Comparison of ENCODE assay signal across 9 cellular contexts in the genomic region with DNA sequence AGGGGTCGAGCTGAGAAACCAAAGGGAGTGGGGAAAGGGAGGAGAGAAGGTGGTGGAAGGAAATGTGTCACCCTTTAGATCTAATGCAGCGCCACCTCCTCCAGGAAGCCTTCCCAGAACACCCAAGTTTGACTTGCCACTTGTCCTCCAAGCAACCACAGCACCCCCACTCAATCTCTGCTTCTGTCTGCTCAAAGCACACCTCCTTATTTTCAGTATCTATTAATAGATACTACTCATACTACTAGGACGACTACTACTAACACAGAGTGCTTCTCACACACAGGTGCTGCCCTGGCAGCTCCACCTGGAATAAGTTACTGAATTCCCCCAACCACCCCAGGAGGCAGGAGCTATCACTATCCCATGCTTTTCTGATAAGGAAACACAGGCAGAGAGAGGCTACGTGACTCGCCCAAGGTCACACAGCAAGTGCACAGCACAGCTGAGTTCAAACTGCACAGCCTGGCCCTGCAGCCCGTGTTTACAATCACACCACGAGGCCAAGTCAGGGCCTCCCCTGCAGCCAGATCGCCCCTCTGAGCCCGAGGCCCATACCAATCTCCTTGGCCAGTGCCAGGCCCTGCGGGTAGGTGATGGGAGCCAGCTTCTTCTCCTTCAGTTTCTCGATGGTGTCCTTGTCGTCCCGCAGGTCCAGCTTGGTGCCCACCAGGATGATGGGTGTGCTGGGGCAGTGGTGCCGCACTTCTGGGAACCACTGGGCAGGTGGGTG. TPM values are rescaled to one million over a fixed set of nuclear protein-coding genes. Genes with fewer than 3 reads are reported as not detected.
A peak's percentile ranks its signal among the peaks of the same experiment; 100 is the strongest.
DNase-seq lines count a peak whose midpoint lies in the region; ATAC-seq and TF ChIP-seq lines count a peak whose summit lies in the region.
"Had no signal": no experiment of that assay in that cellular context is flagged by ENCODE, and none has a peak within 500 bp of the region (broad histone marks: within the 10 kb centered on the region; RNA-seq: fewer than 3 reads in every experiment).

No MANE protein-coding gene starts in this region.

- POLR2A ChIA-PET in IMR-90 (lab: Charles Lee; ENCODE audit: unreplicated experiment), result no interaction called here

- no peak overlapping the region for H2BK15ac ChIP-seq in IMR-90 (ENCODE audit: low read depth, low read length)

- H2BK20ac ChIP-seq in IMR-90 (ENCODE audit: low read depth, low read length), result no peak overlapping the region

- no peaks in the 10 kb centered on the region for H3K36me3 ChIP-seq in IMR-90 (ENCODE audit: control insufficient read depth, insufficient read depth, low read length)

- no peak overlapping the region for H2BK120ac ChIP-seq in IMR-90 (ENCODE audit: low read depth, low read length)

- peak overlapping the region; percentile 17; the same call in 1 of the 2 replicates for H3K14ac ChIP-seq in IMR-90 (replicated peaks; ENCODE audit: low read depth, low read length)

- BruUV-seq in IMR-90 (replicated peaks; lab: Mats Ljungman, UMichigan), result no TSS peak

- peaks cover 7% of the 10 kb centered on the region for H4K20me1 ChIP-seq in IMR-90 (ENCODE audit: insufficient read depth, low read length)

- no peak for TF ChIP-seq CTCF in IMR-90 (conservative IDR thresholded peaks at IDR 0.05; ENCODE audit: low read depth, low read length)

- DNase-seq in IMR-90, result no peak
- peak; percentile 92 for DNase-seq in stimulated activated CD4-positive, alpha-beta T cell treated with anti-CD3 and anti-CD28 coated beads, Interleukin-1b, Interleukin-23, amount 100 ng/mL, for 48 hours
- no peak for DNase-seq in GF-D8 (lab: John Stamatoyannopoulos, UW)
- no peak for DNase-seq in sciatic nerve (ENCODE audit: low spot score)
- DNase-seq in 8988T, result no peak
- DNase-seq in DMS153 treated with DMSO at 0.1 percent for 48 hours (lab: John Stamatoyannopoulos, UW; ENCODE audit: unreplicated experiment), result no peak

- H3K27me3 Mint-ChIP-seq in activated T-helper 17 cell treated with anti-CD3 and anti-CD28 coated beads, Interleukin-2, amount 50 U/mL, for 72 hours, result no peaks in the 10 kb centered on the region

- in situ Hi-C loops in IMR-90 (cut with MboI; ENCODE audit: low sequenced_read_pairs), result no loop called here

- no peak overlapping the region for H2BK5ac ChIP-seq in IMR-90 (ENCODE audit: low read depth, low read length, poor library complexity, severe bottlenecking)

- no peak overlapping the region for H3K4me2 ChIP-seq in IMR-90 (ENCODE audit: low read depth, low read length)

- H3K27ac ChIP-seq in IMR-90 (ENCODE audit: insufficient read depth, low read length), result no peak overlapping the region

- peak overlapping the region; percentile 75 for H2AK9ac ChIP-seq in IMR-90 (replicated peaks; ENCODE audit: low read depth, low read length, poor library complexity)

- no peak for TF ChIP-seq RAD21 in IMR-90 (IDR thresholded peaks at IDR 0.05; ENCODE audit: low read length)

- H4K5ac ChIP-seq in IMR-90 (ENCODE audit: low read depth, low read length), result no peak overlapping the region

- dilution Hi-C loops in IMR-90 (cut with HindIII; ENCODE audit: low sequenced_read_pairs, unreplicated experiment), result no loop called here

- no peak overlapping the region for H4K91ac ChIP-seq in IMR-90 (ENCODE audit: insufficient read depth, low read depth, low read length)

- CTCF ChIA-PET in IMR-90 (lab: Yijun Ruan, JAX), result no interaction called here

- H3K27me3 ChIP-seq in IMR-90 (ENCODE audit: control insufficient read depth, insufficient read depth, low read length), result no peaks in the 10 kb centered on the region; the same call in 1 of the 2 replicates

- peak overlapping the region; percentile 86 for H3K4me3 Mint-ChIP-seq in activated T-helper 17 cell treated with anti-CD3 and anti-CD28 coated beads, Interleukin-2, amount 50 U/mL, for 72 hours

- peaks cover 0 to 7% of the 10 kb centered on the region in 2 experiments; a peak in 1 of 4 replicates for H3K79me1 ChIP-seq in IMR-90 (ENCODE audit: low read depth in 1 of 2, low read length in 2 of 2)

- H3K4ac ChIP-seq in IMR-90 (ENCODE audit: low read depth, low read length), result no peak overlapping the region

- no peak for TF ChIP-seq POLR2A in GM18505 (IDR thresholded peaks at IDR 0.05; ENCODE audit: borderline replicate concordance, extremely low read depth, insufficient read depth, insufficient read length)
- no peak for TF ChIP-seq POLR2A in IMR-90 (IDR thresholded peaks at IDR 0.05; ENCODE audit: low read depth, low read length)

- H2AFZ ChIP-seq in IMR-90 (replicated peaks; ENCODE audit: low read length, poor library complexity), result peak overlapping the region; percentile 66

- 73% methylated on average over 4 of the region's 14 CpGs; no CpG with 5 or more reads in 1 of the 2 experiments for WGBS in IMR-90 (ENCODE audit: extremely low coverage in 2 of 2, insufficient read length in 1 of 2), 2 experiments

- H4K8ac ChIP-seq in IMR-90 (ENCODE audit: low read depth in 2 of 2, low read length in 2 of 2), result peak overlapping the region in 1 of 2 experiments; percentile 49; a peak in 1 of 4 replicates

- peak; percentile 45 for ATAC-seq in GM18505 (IDR thresholded peaks at IDR 0.05; ENCODE audit: unreplicated experiment)
- no peak for ATAC-seq in IMR-90 (ENCODE audit: low read depth)
- ATAC-seq in activated T-helper 17 cell treated with anti-CD3 and anti-CD28 coated beads, Interleukin-2, amount 50 U/mL, for 72 hours (replicated peaks), result peak; percentile 68
- ATAC-seq in sciatic nerve, result no peak

- no peak overlapping the region for H3K18ac ChIP-seq in IMR-90 (ENCODE audit: low read depth, low read length)

- no peak overlapping the region for H3K23ac ChIP-seq in IMR-90 (ENCODE audit: low read depth, low read length)

- H3K36me3 Mint-ChIP-seq in activated T-helper 17 cell treated with anti-CD3 and anti-CD28 coated beads, Interleukin-2, amount 50 U/mL, for 72 hours (ENCODE audit: low read depth), result peaks cover 97% of the 10 kb centered on the region

- peaks cover 15% of the 10 kb centered on the region for H3K9me1 ChIP-seq in IMR-90 (ENCODE audit: insufficient read depth, low read length)

- H3K9me3 Mint-ChIP-seq in activated T-helper 17 cell treated with anti-CD3 and anti-CD28 coated beads, Interleukin-2, amount 50 U/mL, for 72 hours, result no peaks in the 10 kb centered on the region

- intact Hi-C loops in IMR-90 (cut with micrococcal nuclease), result no loop called here
- intact Hi-C loops in sciatic nerve (cut with DNase I), result no loop called here

- peaks cover 71% of the 10 kb centered on the region for H3K4me1 Mint-ChIP-seq in activated T-helper 17 cell treated with anti-CD3 and anti-CD28 coated beads, Interleukin-2, amount 50 U/mL, for 72 hours

- no peaks in the 10 kb centered on the region for H3K9me3 ChIP-seq in IMR-90 (ENCODE audit: control insufficient read depth, insufficient read depth, low read length)

- no peak overlapping the region for H3K4me3 ChIP-seq in IMR-90 (ENCODE audit: insufficient read depth, low read depth, low read length)

- no peak overlapping the region for H3K56ac ChIP-seq in IMR-90 (ENCODE audit: extremely low read depth, insufficient read depth, low read length)

- H3K27ac Mint-ChIP-seq in activated T-helper 17 cell treated with anti-CD3 and anti-CD28 coated beads, Interleukin-2, amount 50 U/mL, for 72 hours, result peak overlapping the region; percentile 91

- H3K9ac ChIP-seq in IMR-90 (ENCODE audit: low read depth, low read length), result no peak overlapping the region

- peaks cover 22% of the 10 kb centered on the region for H3K4me1 ChIP-seq in IMR-90 (ENCODE audit: control insufficient read depth, insufficient read depth, low read length)

- H2AK5ac ChIP-seq in IMR-90 (ENCODE audit: low read depth, low read length), result peak overlapping the region; percentile 89

TF ChIP-seq in IMR-90, 13 proteins besides CTCF, POLR2A, EP300 and RAD21 (continues in another document):
- TF ChIP-seq MAZ (IDR thresholded peaks at IDR 0.05; ENCODE audit: borderline replicate concordance, low read depth, low read length) (no peak), NFE2L2 (IDR thresholded peaks at IDR 0.05; ENCODE audit: low read depth, low read length) (no peak), BHLHE40 (IDR thresholded peaks at IDR 0.05; ENCODE audit: low read depth, low read length) (no peak), CHD1 (IDR thresholded peaks at IDR 0.05; ENCODE audit: low read depth, low read length) (no peak), MXI1 (IDR thresholded peaks at IDR 0.05; ENCODE audit: borderline replicate concordance, low read depth, low read length) (no peak), RCOR1 (IDR thresholded peaks at IDR 0.05; ENCODE audit: insufficient replicate concordance, low read length) (no peak), MAFK (IDR thresholded peaks at IDR 0.05; ENCODE audit: low read depth, low read length) (no peak), CEBPB (IDR thresholded peaks at IDR 0.05; ENCODE audit: low read depth, low read length) (no peak), RFX5 (IDR thresholded peaks at IDR 0.05; ENCODE audit: low read depth, low read length) (no peak)

RNA-seq across cellular contexts. Expression of gene RAC2, which starts 13.2 kb away (rescaled TPM):
- total RNA-seq in IMR-90 (2012; rRNA removed), result 10.0 and 11.1 TPM in 2 replicates
- 72.3 and 77.1 TPM in 2 replicates for polyA plus RNA-seq in IMR-90 (2012; rRNA removed)
- 56.9 and 106 TPM in 2 replicates for polyA plus RNA-seq in IMR-90 (2012; cell fraction: cytosol; rRNA removed)
- polyA plus RNA-seq in IMR-90 (2012; cell fraction: nucleus; rRNA removed; ENCODE audit: low replicate concordance), result 33.8 and 79.6 TPM in 2 replicates
- 1,000 to 10,000 TPM in 1 of 2 donors, 100 to 1,000 TPM in 1; 674 to 1,069 TPM for total RNA-seq in activated T-helper 17 cell treated with anti-CD3 and anti-CD28 coated beads, Interleukin-2, amount 50 U/mL, for 72 hours
- total RNA-seq in sciatic nerve, result 18.9 TPM

RNA-seq across cellular contexts. Expression of gene SSTR3, which starts 18.6 kb away (rescaled TPM):
- total RNA-seq in IMR-90 (2012; rRNA removed) (under 0.01 TPM in 2 replicates), sciatic nerve (not detected)
- polyA plus RNA-seq in IMR-90 (2012; rRNA removed), result 0.07 TPM in 2 replicates
- 0.03 and 0.04 TPM in 2 replicates for polyA plus RNA-seq in IMR-90 (2012; cell fraction: cytosol; rRNA removed)
- 0.09 and 0.16 TPM in 2 replicates for polyA plus RNA-seq in IMR-90 (2012; cell fraction: nucleus; rRNA removed; ENCODE audit: low replicate concordance)
- 10 to 100 TPM in 1 of 2 donors, 1 to 10 TPM in 1; 2.6 to 16.2 TPM for total RNA-seq in activated T-helper 17 cell treated with anti-CD3 and anti-CD28 coated beads, Interleukin-2, amount 50 U/mL, for 72 hours
- total RNA-seq: fibroblast of lung had no signal
- polyA plus RNA-seq: fibroblast of lung had no signal

RNA-seq across cellular contexts. Expression of gene C1QTNF6, which starts 42.8 kb away (rescaled TPM):
- total RNA-seq in IMR-90 (2012; rRNA removed) (1.1 TPM in 2 replicates), sciatic nerve (7.8 TPM)
- polyA plus RNA-seq in IMR-90 (2012; rRNA removed), result 10.0 and 10.9 TPM in 2 replicates
- 3.1 and 9.8 TPM in 2 replicates for polyA plus RNA-seq in IMR-90 (2012; cell fraction: cytosol; rRNA removed)
- 53.9 and 59.1 TPM in 2 replicates for polyA plus RNA-seq in IMR-90 (2012; cell fraction: nucleus; rRNA removed; ENCODE audit: low replicate concordance)
- 10 to 100 TPM in 1 of 2 donors, 1 to 10 TPM in 1; 5.0 to 16.3 TPM for total RNA-seq in activated T-helper 17 cell treated with anti-CD3 and anti-CD28 coated beads, Interleukin-2, amount 50 U/mL, for 72 hours

RNA-seq across cellular contexts. Expression of gene CYTH4, which starts 51.5 kb away (rescaled TPM):
- 0.28 and 0.36 TPM in 2 replicates for total RNA-seq in IMR-90 (2012; rRNA removed)
- 0.55 and 0.85 TPM in 2 replicates for polyA plus RNA-seq in IMR-90 (2012; rRNA removed)
- polyA plus RNA-seq in IMR-90 (2012; cell fraction: cytosol; rRNA removed), result 0.38 TPM in 2 replicates
- polyA plus RNA-seq in IMR-90 (2012; cell fraction: nucleus; rRNA removed; ENCODE audit: low replicate concordance), result 0.68 and 0.84 TPM in 2 replicates
- total RNA-seq in activated T-helper 17 cell treated with anti-CD3 and anti-CD28 coated beads, Interleukin-2, amount 50 U/mL, for 72 hours, result 100 to 1,000 TPM in 1 of 2 donors, 10 to 100 TPM in 1; 53.7 to 124 TPM
- 40.0 TPM for total RNA-seq in sciatic nerve
- polyA plus RNA-seq: fibroblast of lung had no signal

Comparison
In these comparisons a context has a peak if more than half of its experiments do, and no peak if none do; other contexts are left out.
1. ATAC-seq: peak in GM18505 (single experiment) and activated T-helper 17 cell treated with anti-CD3 and anti-CD28 coated beads, Interleukin-2, amount 50 U/mL, for 72 hours (single experiment); none in IMR-90 (single experiment) and sciatic nerve (single experiment).
2. RNA of gene RAC2, which starts 13.2 kb away (total RNA-seq): 674 to 1,069 TPM in activated T-helper 17 cell treated with anti-CD3 and anti-CD28 coated beads, Interleukin-2, amount 50 U/mL, for 72 hours; 18.9 TPM in sciatic nerve (single experiment) and 10.0 to 11.1 TPM in IMR-90; every median in the first group is over 10 times any median in the second.